ENCODE assay signal across 8 cellular contexts in the genomic region with DNA sequence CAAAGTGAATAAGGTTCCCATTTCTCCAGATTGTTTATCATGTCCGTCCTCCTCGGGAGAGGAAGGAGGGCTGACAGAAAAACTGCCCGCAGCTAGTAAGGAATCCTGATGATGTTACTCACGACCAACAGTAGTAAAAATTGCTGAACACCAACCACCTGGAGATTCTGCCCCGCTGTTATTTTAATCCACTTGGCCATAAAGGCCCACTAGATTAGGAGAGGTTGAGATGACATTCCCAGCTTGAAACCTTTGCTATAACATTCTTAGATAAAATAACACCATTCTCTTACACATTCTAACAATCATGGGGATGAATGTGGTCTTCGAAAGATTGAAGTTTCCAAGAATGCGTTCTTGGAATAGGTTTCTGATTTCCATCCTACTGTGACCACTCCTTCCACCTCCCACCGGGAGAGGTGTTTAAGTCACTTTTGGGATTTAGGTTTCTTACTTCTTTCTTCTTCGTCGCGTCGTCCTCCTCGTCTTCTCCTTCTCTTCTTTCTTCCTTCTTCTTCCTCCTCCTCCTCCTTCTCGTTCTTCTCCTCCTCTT. TPM values are rescaled to one million over a fixed set of nuclear protein-coding genes. Genes with fewer than 3 reads are reported as not detected.
DNase-seq lines count a peak whose midpoint lies in the region; ATAC-seq, FAIRE-seq and TF ChIP-seq lines count a peak whose summit lies in the region.
"Had no signal": no experiment of that assay in that cellular context is flagged by ENCODE, and none has a peak within 500 bp of the region (broad histone marks: within the 10 kb centered on the region; RNA-seq: fewer than 3 reads in every experiment).

No MANE protein-coding gene starts in this region.

- peaks cover 0 to 3% (median 0%) of the 10 kb centered on the region in 3 donors for H3K27me3 ChIP-seq in skeletal muscle tissue (ENCODE audit: control insufficient read depth in 3 of 3, insufficient read depth in 3 of 3, low read length in 3 of 3)

- peak overlapping the region; percentile 69 to 84 (median 74) for H3K9ac ChIP-seq in skeletal muscle tissue (ENCODE audit: low read depth in 1 of 3, low read length in 3 of 3)

- H3K27ac ChIP-seq in skeletal muscle tissue (ENCODE audit: low read depth, low read length) = no peak overlapping the region

- no peaks in the 10 kb centered on the region for H3K36me3 ChIP-seq in skeletal muscle tissue (ENCODE audit: control insufficient read depth in 3 of 3, insufficient read depth in 3 of 3, low read length in 3 of 3)

- no peak for FAIRE-seq in H54 (lab: Jason Lieb, UNC)

- H3K4me3 ChIP-seq in skeletal muscle tissue (ENCODE audit: low read length in 3 of 3) = peak overlapping the region; percentile 65 to 82 (median 71)

- TF ChIP-seq POLR2A in H54 (IDR thresholded peaks at IDR 0.05; ENCODE audit: low read depth, low read length) = no peak

- peak overlapping the region; percentile 90 for H3K4me3 Mint-ChIP-seq in T-helper 17 cell

- DNase-seq in H54 (ENCODE audit: insufficient read length, low spot score) = peak; percentile 28
- no peak for DNase-seq in T-helper 17 cell
- DNase-seq in glomerular visceral epithelial cell (ENCODE audit: extremely low spot score) = peak; percentile 38
- no peak for DNase-seq in GDM1 (lab: John Stamatoyannopoulos, UW)
- DNase-seq: amniotic stem cell had no signal

- H3K4me1 ChIP-seq in skeletal muscle tissue (ENCODE audit: control insufficient read depth in 3 of 3, insufficient read depth in 3 of 3, low read length in 3 of 3) = peaks cover 18 to 43% (median 35%) of the 10 kb centered on the region in 3 donors

- H3K36me3 Mint-ChIP-seq in T-helper 17 cell (ENCODE audit: low read depth) = peaks cover 10% of the 10 kb centered on the region

- H3K9me3 ChIP-seq in T-helper 17 cell (ENCODE audit: control insufficient read depth, low read length, poor library complexity, severe bottlenecking) (no peaks in the 10 kb centered on the region), skeletal muscle tissue (ENCODE audit: control insufficient read depth in 3 of 3, low read length in 3 of 3) (no peaks in the 10 kb centered on the region)

- no peak overlapping the region for H3K27ac Mint-ChIP-seq in T-helper 17 cell

- H3K4me1 Mint-ChIP-seq in T-helper 17 cell = peaks cover 17% of the 10 kb centered on the region

- ATAC-seq in T-helper 17 cell (no peak), HG03025 (IDR thresholded peaks at IDR 0.05; ENCODE audit: low FRiP score, unreplicated experiment) (no peak), GM19455 (IDR thresholded peaks at IDR 0.05; ENCODE audit: unreplicated experiment) (no peak)

- peaks cover 67% of the 10 kb centered on the region for H3K27me3 Mint-ChIP-seq in T-helper 17 cell

RNA-seq across cellular contexts. Expression of gene CACHD1, which starts 1.9 kb away (rescaled TPM):
- total RNA-seq in T-helper 17 cell (under 1 TPM in 1 of 2 donors, not detected in 1; 0.05 TPM), skeletal muscle tissue (12.5 TPM)

Comparison
In these comparisons a context has a peak if more than half of its experiments do, and no peak if none do; other contexts are left out.
1. DNase-seq: peak in H54 (single experiment) and glomerular visceral epithelial cell (single experiment); none in T-helper 17 cell (0 of 3) and GDM1 (single experiment).
2. RNA of gene CACHD1, which starts 1.9 kb away (total RNA-seq): 12.5 TPM in skeletal muscle tissue (single experiment); 0.05 TPM in T-helper 17 cell; every median in the first group is over 10 times any median in the second.